8 cellular contexts compared by ENCODE assay signal in genomic region chr15:64989331-64990167, GRCh38. TPM values are rescaled to one million over a fixed set of nuclear protein-coding genes. Genes with fewer than 3 reads are reported as not detected.
DNase-seq lines count a peak whose midpoint lies in the region; ATAC-seq and TF ChIP-seq lines count a peak whose summit lies in the region.

Gene SPG21 (minus strand): TSS chr15:64989914. CDS start chr15:64983569, 6,345 bp downstream.

- TF ChIP-seq CTCF in astrocyte of the cerebellum (IDR thresholded peaks at IDR 0.05; ENCODE audit: low read depth, low read length, missing control alignments): no peak
- no peak for TF ChIP-seq CTCF in hepatocyte (IDR thresholded peaks at IDR 0.05; ENCODE audit: poor library complexity)

- in situ Hi-C loops in astrocyte of the cerebellum (cut with HindIII; ENCODE audit: low sequenced_read_pairs): loop anchor here (5.0 kb wide), 1 partner anchor 47 kb away; no protein-coding TSS in a partner anchor

- H3K9me2 ChIP-seq in hepatocyte (replicated peaks; ENCODE audit: insufficient read depth): no peaks in the 10 kb centered on the region

- peak within 1 kb of the TSS; percentile 77 for H3K4me3 ChIP-seq in astrocyte of the cerebellum (ENCODE audit: low read depth, low read length)
- peak within 1 kb of the TSS; percentile 82 for H3K4me3 ChIP-seq in hepatocyte
- H3K4me3 ChIP-seq in aorta (ENCODE audit: low read length in 2 of 2): peak within 1 kb of the TSS; percentile 55 to 57

- H2AFZ ChIP-seq in hepatocyte: peak within 1 kb of the TSS; percentile 78

- intact Hi-C loops in aorta (cut with DNase I): loop anchor here in 1 of 2 donors (10.0 kb wide), 1 partner anchor 145 kb away; the partner anchor contains the start of gene PLEKHO2

- H3K4me2 ChIP-seq in hepatocyte: peak within 1 kb of the TSS; percentile 76

- H3K4me1 ChIP-seq in hepatocyte (ENCODE audit: insufficient read depth) (peaks cover 21% of the 10 kb centered on the region), aorta (ENCODE audit: control insufficient read depth in 1 of 2, insufficient read depth in 2 of 2, low read length in 2 of 2) (no peaks in the 10 kb centered on the region)

- DNase-seq in NCI-H2081 (lab: John Stamatoyannopoulos, UW) (peak; percentile 89 to 90), T-helper 9 cell (peak; percentile 91), astrocyte of the cerebellum (ENCODE audit: low read depth) (peak; percentile 72), hepatocyte (ENCODE audit: low spot score) (peak; percentile 97), renal cortical epithelial cell (ENCODE audit: low read depth) (peak; percentile 81), aorta (peak; percentile 97 to 98)

- H3K27ac ChIP-seq in hepatocyte (peak within 1 kb of the TSS; percentile 96), aorta (ENCODE audit: low read depth in 1 of 2, low read length in 2 of 2) (peak within 1 kb of the TSS in 1 of 2 donors; percentile 55)

- H3K79me2 ChIP-seq in hepatocyte: peaks cover 42% of the 10 kb centered on the region

- no peaks in the 10 kb centered on the region for H3K27me3 ChIP-seq in hepatocyte
- H3K27me3 ChIP-seq in aorta (ENCODE audit: control insufficient read depth in 1 of 2, insufficient read depth in 2 of 2, low read length in 1 of 2): no peaks in the 10 kb centered on the region

- WGBS in hepatocyte (ENCODE audit: low lambda C conversion rate, missing lambda C conversion rate): 1% methylated on average over 65 of the region's 78 CpGs
- WGBS in aorta, 2 donors: 0% methylated on average over 53 to 78 of the region's 78 CpGs

- ATAC-seq in GM18517 (IDR thresholded peaks at IDR 0.05; ENCODE audit: unreplicated experiment) (peak; percentile 93), HG03039 (IDR thresholded peaks at IDR 0.05; ENCODE audit: unreplicated experiment) (peak; percentile 88), aorta (ENCODE audit: low FRiP score) (peak; percentile 96)

- no peaks in the 10 kb centered on the region for H4K20me1 ChIP-seq in hepatocyte (ENCODE audit: insufficient read depth, poor library complexity, severe bottlenecking)

- no peaks in the 10 kb centered on the region for H3K36me3 ChIP-seq in hepatocyte (replicated peaks; ENCODE audit: insufficient read depth, low read depth)
- no peaks in the 10 kb centered on the region for H3K36me3 ChIP-seq in aorta (ENCODE audit: control insufficient read depth in 1 of 2, insufficient read depth in 2 of 2, low read length in 1 of 2)

- H3K9me3 ChIP-seq in hepatocyte (ENCODE audit: low read depth) (no peaks in the 10 kb centered on the region), aorta (ENCODE audit: control insufficient read depth, low read length) (no peaks in the 10 kb centered on the region)

RNA-seq across cellular contexts. Expression of gene SPG21, which starts in this region (rescaled TPM):
- total RNA-seq in hepatocyte: 86.4 and 111 TPM in 2 replicates
- polyA plus RNA-seq in hepatocyte: 138 and 149 TPM in 2 replicates
- total RNA-seq in renal cortical epithelial cell: 59.7 and 95.5 TPM in 2 replicates
- 10 to 100 TPM; 58.0 to 77.0 TPM for total RNA-seq in aorta
- 10 to 100 TPM; 54.6 to 72.6 TPM for polyA plus RNA-seq in aorta
